21 cellular contexts compared by ENCODE assay signal in genomic region chr12:91882910-91883309, GRCh38.
"Had no signal": no experiment of that assay in that cellular context is flagged by ENCODE, and none has a peak within 500 bp of the region (broad histone marks: within the 10 kb centered on the region; RNA-seq: fewer than 3 reads in every experiment).

No MANE protein-coding gene starts in this region.

- ATAC-seq: effector memory CD8-positive, alpha-beta T cell; left ventricle myocardium superior; lower lobe of right lung; pancreas; right lobe of liver; stimulated activated naive B cell treated with anti-CD40 and anti-IgM and Interleukin-4, amounts not matched to agents 10 μg/mL and 1 μg/mL and 100 μg/mL, for 72 hours; upper lobe of right lung had no signal

- H3K9me3 ChIP-seq: lower lobe of right lung, pancreas, right lobe of liver, thoracic aorta, tibial nerve, upper lobe of right lung, vagina had no signal

- H3K4me1 Mint-ChIP-seq: nephron had no signal

- H3K9me3 Mint-ChIP-seq: effector memory CD8-positive, alpha-beta T cell; nephron; stimulated activated naive B cell treated with anti-CD40 and anti-IgM and Interleukin-4, amounts not matched to agents 10 μg/mL and 1 μg/mL and 100 μg/mL, for 72 hours; stimulated activated naive CD8-positive, alpha-beta T cell treated with anti-CD3 and anti-CD28 coated beads, Interleukin-15, Interleukin-2, amounts not matched to agents 100 ng/mL and 50 ng/mL, for 24 hours had no signal

- DNase-seq: dermis blood vessel endothelial cell; effector memory CD8-positive, alpha-beta T cell; hypothalamus; left ventricle myocardium superior; lower lobe of right lung; occipital lobe; pancreas; right lobe of liver; small intestine; stimulated activated CD4-positive, alpha-beta T cell treated with anti-CD3 and anti-CD28 coated beads, Interleukin-15, amount 100 ng/mL, for 24 hours; stimulated activated CD4-positive, alpha-beta T cell treated with anti-CD3 and anti-CD28 coated beads, Interleukin-2, amount 100 ng/mL, for 48 hours; stimulated activated naive B cell treated with anti-CD40 and anti-IgM and Interleukin-4, amounts not matched to agents 10 μg/mL and 1 μg/mL and 100 μg/mL, for 72 hours; upper lobe of right lung had no signal

- FAIRE-seq: keratinocyte had no signal

- H3K4me1 ChIP-seq: upper lobe of right lung, vagina had no signal

- H3K27ac Mint-ChIP-seq: nephron; progenitor cell of endocrine pancreas; stimulated activated naive B cell treated with anti-CD40 and anti-IgM and Interleukin-4, amounts not matched to agents 10 μg/mL and 1 μg/mL and 100 μg/mL, for 72 hours; stimulated activated naive CD8-positive, alpha-beta T cell treated with anti-CD3 and anti-CD28 coated beads, Interleukin-15, Interleukin-2, amounts not matched to agents 100 ng/mL and 50 ng/mL, for 24 hours had no signal

- H3K4me3 Mint-ChIP-seq: effector memory CD8-positive, alpha-beta T cell; nephron; stimulated activated naive B cell treated with anti-CD40 and anti-IgM and Interleukin-4, amounts not matched to agents 10 μg/mL and 1 μg/mL and 100 μg/mL, for 72 hours; stimulated activated naive CD8-positive, alpha-beta T cell treated with anti-CD3 and anti-CD28 coated beads, Interleukin-15, Interleukin-2, amounts not matched to agents 100 ng/mL and 50 ng/mL, for 24 hours had no signal

- H3K27me3 Mint-ChIP-seq: effector memory CD8-positive, alpha-beta T cell; progenitor cell of endocrine pancreas; stimulated activated naive B cell treated with anti-CD40 and anti-IgM and Interleukin-4, amounts not matched to agents 10 μg/mL and 1 μg/mL and 100 μg/mL, for 72 hours; stimulated activated naive CD8-positive, alpha-beta T cell treated with anti-CD3 and anti-CD28 coated beads, Interleukin-15, Interleukin-2, amounts not matched to agents 100 ng/mL and 50 ng/mL, for 24 hours had no signal

- H3K27ac ChIP-seq: coronary artery, lower lobe of right lung, pancreas, right lobe of liver, thoracic aorta, tibial nerve, upper lobe of right lung, vagina had no signal

- H3K27me3 ChIP-seq: pancreas, right lobe of liver, tibial nerve, upper lobe of right lung, vagina had no signal

- H3K4me3 ChIP-seq: coronary artery, lower lobe of right lung, pancreas, right lobe of liver, thoracic aorta, tibial nerve, upper lobe of right lung, vagina had no signal

- H3K36me3 Mint-ChIP-seq: stimulated activated naive B cell treated with anti-CD40 and anti-IgM and Interleukin-4, amounts not matched to agents 10 μg/mL and 1 μg/mL and 100 μg/mL, for 72 hours had no signal

- H3K36me3 ChIP-seq: lower lobe of right lung, pancreas, right lobe of liver, thoracic aorta, tibial nerve, upper lobe of right lung, vagina had no signal
